In genomic region chr1:172308148-172308547, GRCh38 we compare ENCODE assay signal across 23 cellular contexts.
"Had no signal": no experiment of that assay in that cellular context is flagged by ENCODE, and none has a peak within 500 bp of the region (broad histone marks: within the 10 kb centered on the region; RNA-seq: fewer than 3 reads in every experiment).

No MANE protein-coding gene starts in this region.

- FAIRE-seq: RCC 7860 had no signal

- H3K4me3 ChIP-seq: PC-9, SJSA1, SK-N-MC had no signal

- DNase-seq: KBM-7, MV-4-11, NCI-H1048, NCI-H1105, NCI-H1417, NCI-H1436 treated with DMSO at 0.1 percent for 48 hours, NCI-H1694 treated with DMSO at 0.1 percent for 48 hours, NCI-H1930, NCI-H2081 treated with DMSO at 0.1 percent for 48 hours, NCI-H2171, NCI-H226, NCI-H446, NCI-H510A, NCI-H524 treated with DMSO at 0.1 percent for 48 hours, NCI-H69, NCI-H774, PC-9, Right ventricle myocardium superior, RPMI8226, SIG-M5 had no signal
